8 cellular contexts compared by ENCODE assay signal in genomic region chr3:184185461-184186183, GRCh38. TPM values are rescaled to one million over a fixed set of nuclear protein-coding genes. Genes with fewer than 3 reads are reported as not detected.
A peak's percentile ranks its signal among the peaks of the same experiment; 100 is the strongest.
DNase-seq lines count a peak whose midpoint lies in the region; ATAC-seq and TF ChIP-seq lines count a peak whose summit lies in the region.

No MANE protein-coding gene starts in this region.

- peaks cover 29% of the 10 kb centered on the region for H3K4me1 ChIP-seq in CD4-positive, CD25-positive, alpha-beta regulatory T cell (ENCODE audit: control insufficient read depth, insufficient read depth, low read length, poor library complexity, severe bottlenecking)
- peaks cover 18 to 21% of the 10 kb centered on the region in 2 donors for H3K4me1 ChIP-seq in duodenal mucosa (ENCODE audit: control insufficient read depth in 1 of 2, insufficient read depth in 2 of 2, low read length in 2 of 2)

- peak overlapping the region; percentile 98 to 100 (median 100) for H3K4me3 Mint-ChIP-seq in CD4-positive, CD25-positive, alpha-beta regulatory T cell
- H3K4me3 Mint-ChIP-seq in activated CD4-positive, alpha-beta memory T cell treated with anti-CD3 and anti-CD28 coated beads, Interleukin-2, amount 10 ng/mL, durations not matched to agents 7 days and 5 days = peak overlapping the region; percentile 93

- TF ChIP-seq CTCF in lower leg skin (IDR thresholded peaks at IDR 0.05) = no peak

- H3K27ac ChIP-seq in CD4-positive, CD25-positive, alpha-beta regulatory T cell (ENCODE audit: insufficient read depth, low read length, poor library complexity, severe bottlenecking) = peak overlapping the region; percentile 74
- H3K27ac ChIP-seq in duodenal mucosa (ENCODE audit: low read depth, low read length) = peak overlapping the region; percentile 67

- H3K9me3 Mint-ChIP-seq in CD4-positive, CD25-positive, alpha-beta regulatory T cell = no peaks in the 10 kb centered on the region
- H3K9me3 Mint-ChIP-seq in activated CD4-positive, alpha-beta memory T cell treated with anti-CD3 and anti-CD28 coated beads, Interleukin-2, amount 10 ng/mL, durations not matched to agents 7 days and 5 days = no peaks in the 10 kb centered on the region

- peak; percentile 93 to 94 for ATAC-seq in CD4-positive, CD25-positive, alpha-beta regulatory T cell (ENCODE audit: low read depth in 2 of 2)
- peak; percentile 87 for ATAC-seq in GM19452 (IDR thresholded peaks at IDR 0.05; ENCODE audit: unreplicated experiment)
- peak; percentile 63 for ATAC-seq in HG03575 (IDR thresholded peaks at IDR 0.05; ENCODE audit: extremely low read depth, insufficient number of reproducible peaks, low FRiP score, unreplicated experiment)

- peaks cover 45% of the 10 kb centered on the region for H3K36me3 Mint-ChIP-seq in CD4-positive, CD25-positive, alpha-beta regulatory T cell
- H3K36me3 Mint-ChIP-seq in activated CD4-positive, alpha-beta memory T cell treated with anti-CD3 and anti-CD28 coated beads, Interleukin-2, amount 10 ng/mL, durations not matched to agents 7 days and 5 days (ENCODE audit: low read depth) = peaks cover 79% of the 10 kb centered on the region

- 2% methylated on average over 50 to 51 of the region's 55 CpGs for WGBS in lower leg skin, 2 donors

- peak overlapping the region; percentile 96 for H3K9ac ChIP-seq in duodenal mucosa (ENCODE audit: low read depth in 1 of 2, low read length in 2 of 2)

- H3K4me3 ChIP-seq in CD4-positive, CD25-positive, alpha-beta regulatory T cell (ENCODE audit: low read depth, low read length) = peak overlapping the region; percentile 88
- H3K4me3 ChIP-seq in duodenal mucosa (ENCODE audit: low read depth in 1 of 2, low read length in 2 of 2) = peak overlapping the region; percentile 98 to 99
- H3K4me3 ChIP-seq in lower leg skin (ENCODE audit: low read depth, poor library complexity, severe bottlenecking) = peak overlapping the region; percentile 77

- TF ChIP-seq POLR2A in lower leg skin (IDR thresholded peaks at IDR 0.05) = no peak

- H3K36me3 ChIP-seq in CD4-positive, CD25-positive, alpha-beta regulatory T cell (ENCODE audit: control insufficient read depth, insufficient read depth, low read length) = peaks cover 60% of the 10 kb centered on the region
- peaks cover 49 to 68% of the 10 kb centered on the region in 2 donors for H3K36me3 ChIP-seq in duodenal mucosa (ENCODE audit: control insufficient read depth in 1 of 2, insufficient read depth in 2 of 2, low read length in 2 of 2)

- no peaks in the 10 kb centered on the region for H3K27me3 ChIP-seq in CD4-positive, CD25-positive, alpha-beta regulatory T cell (ENCODE audit: control insufficient read depth, insufficient read depth, low read length)
- no peaks in the 10 kb centered on the region for H3K27me3 ChIP-seq in duodenal mucosa (ENCODE audit: control insufficient read depth in 1 of 2, insufficient read depth in 2 of 2, low read length in 2 of 2)

- no peaks in the 10 kb centered on the region for H3K9me3 ChIP-seq in CD4-positive, CD25-positive, alpha-beta regulatory T cell (ENCODE audit: control insufficient read depth in 2 of 2, low read length in 2 of 2)
- H3K9me3 ChIP-seq in duodenal mucosa (ENCODE audit: control insufficient read depth in 1 of 2, low read length in 2 of 2) = no peaks in the 10 kb centered on the region

- intact Hi-C loops in lower leg skin (cut with DNase I; ENCODE audit: low total_unique reads) = no loop called here

- peak overlapping the region; percentile 96 to 98 (median 98) for H3K27ac Mint-ChIP-seq in CD4-positive, CD25-positive, alpha-beta regulatory T cell
- H3K27ac Mint-ChIP-seq in activated CD4-positive, alpha-beta memory T cell treated with anti-CD3 and anti-CD28 coated beads, Interleukin-2, amount 10 ng/mL, durations not matched to agents 7 days and 5 days = peak overlapping the region; percentile 88

- H3K4me1 Mint-ChIP-seq in CD4-positive, CD25-positive, alpha-beta regulatory T cell = peaks cover 4 to 51% (median 38%) of the 10 kb centered on the region in 4 donors
- peaks cover 36% of the 10 kb centered on the region for H3K4me1 Mint-ChIP-seq in activated CD4-positive, alpha-beta memory T cell treated with anti-CD3 and anti-CD28 coated beads, Interleukin-2, amount 10 ng/mL, durations not matched to agents 7 days and 5 days

- peak; percentile 99 to 100 (median 100) for DNase-seq in CD4-positive, CD25-positive, alpha-beta regulatory T cell
- peak; percentile 100 for DNase-seq in NCI-H82 (lab: John Stamatoyannopoulos, UW)
- DNase-seq in activated CD4-positive, alpha-beta memory T cell treated with anti-CD3 and anti-CD28 coated beads, Interleukin-2, amount 10 ng/mL, durations not matched to agents 7 days and 5 days = peak; percentile 99
- peak; percentile 99 to 100 for DNase-seq in lower leg skin (ENCODE audit: low spot score in 2 of 2)
- DNase-seq in stimulated activated CD4-positive, alpha-beta T cell treated with anti-CD3 and anti-CD28 coated beads, Interleukin-4, amount 100 ng/mL, for 4 hours = peak; percentile 99

- CTCF ChIA-PET in activated CD4-positive, alpha-beta memory T cell treated with anti-CD3 and anti-CD28 coated beads, Interleukin-2, amount 10 ng/mL, durations not matched to agents 7 days and 5 days (lab: Charles Lee) = interaction anchor here (0.6 to 1.9 kb wide), 7 partner anchors 9 to 168 kb away, joined by 3 to 8 read pairs (median 4); partner anchors contain the start of genes ABCC5, AP2M1, DVL3 and EEF1AKMT4

- H3K27me3 Mint-ChIP-seq in CD4-positive, CD25-positive, alpha-beta regulatory T cell = no peaks in the 10 kb centered on the region
- no peaks in the 10 kb centered on the region for H3K27me3 Mint-ChIP-seq in activated CD4-positive, alpha-beta memory T cell treated with anti-CD3 and anti-CD28 coated beads, Interleukin-2, amount 10 ng/mL, durations not matched to agents 7 days and 5 days

- POLR2A ChIA-PET in activated CD4-positive, alpha-beta memory T cell treated with anti-CD3 and anti-CD28 coated beads, Interleukin-2, amount 10 ng/mL, durations not matched to agents 7 days and 5 days (lab: Charles Lee) = interaction anchor here (0.8 to 2.3 kb wide), 8 partner anchors 9 to 61 kb away, joined by 3 to 36 read pairs (median 5); partner anchors contain the start of genes AP2M1 and DVL3

RNA-seq across cellular contexts. Expression of gene ABCF3, which starts 0.4 kb away (rescaled TPM):
- total RNA-seq in CD4-positive, CD25-positive, alpha-beta regulatory T cell = 128 TPM
- polyA plus RNA-seq in CD4-positive, CD25-positive, alpha-beta regulatory T cell = 10 to 100 TPM; 38.6 to 51.4 (median 40.5) TPM
- 10 to 100 TPM; 53.7 to 60.1 TPM for total RNA-seq in activated CD4-positive, alpha-beta memory T cell treated with anti-CD3 and anti-CD28 coated beads, Interleukin-2, amount 10 ng/mL, durations not matched to agents 7 days and 5 days
- 10 to 100 TPM; 47.6 to 62.9 (median 53.6) TPM for total RNA-seq in lower leg skin

RNA-seq across cellular contexts. Expression of gene AP2M1, which starts 11.0 kb away (rescaled TPM):
- 150 TPM for total RNA-seq in CD4-positive, CD25-positive, alpha-beta regulatory T cell
- polyA plus RNA-seq in CD4-positive, CD25-positive, alpha-beta regulatory T cell = 100 to 1,000 TPM; 232 to 294 (median 248) TPM
- 100 to 1,000 TPM; 206 to 218 TPM for total RNA-seq in activated CD4-positive, alpha-beta memory T cell treated with anti-CD3 and anti-CD28 coated beads, Interleukin-2, amount 10 ng/mL, durations not matched to agents 7 days and 5 days
- 100 to 1,000 TPM; 109 to 168 (median 122) TPM for total RNA-seq in lower leg skin

RNA-seq across cellular contexts. Expression of gene DVL3, which starts 30.4 kb away (rescaled TPM):
- 36.2 TPM for total RNA-seq in CD4-positive, CD25-positive, alpha-beta regulatory T cell
- polyA plus RNA-seq in CD4-positive, CD25-positive, alpha-beta regulatory T cell = 10 to 100 TPM in 1 of 4 donors, 1 to 10 TPM in 3; 4.1 to 11.0 (median 5.9) TPM
- 10 to 100 TPM; 33.2 to 40.7 TPM for total RNA-seq in activated CD4-positive, alpha-beta memory T cell treated with anti-CD3 and anti-CD28 coated beads, Interleukin-2, amount 10 ng/mL, durations not matched to agents 7 days and 5 days
- 10 to 100 TPM; 37.9 to 81.9 (median 42.4) TPM for total RNA-seq in lower leg skin

RNA-seq across cellular contexts. Expression of gene VWA5B2, which starts 43.8 kb away (rescaled TPM):
- not detected for total RNA-seq in CD4-positive, CD25-positive, alpha-beta regulatory T cell
- polyA plus RNA-seq in CD4-positive, CD25-positive, alpha-beta regulatory T cell = under 1 TPM in 1 of 4 donors, not detected in 3; 0.74 TPM
- total RNA-seq in activated CD4-positive, alpha-beta memory T cell treated with anti-CD3 and anti-CD28 coated beads, Interleukin-2, amount 10 ng/mL, durations not matched to agents 7 days and 5 days = not detected
- not detected for total RNA-seq in lower leg skin

RNA-seq across cellular contexts. Expression of gene EIF2B5, which starts 50.5 kb away (rescaled TPM):
- 51.0 TPM for total RNA-seq in CD4-positive, CD25-positive, alpha-beta regulatory T cell
- 10 to 100 TPM; 50.6 to 60.1 (median 55.3) TPM for polyA plus RNA-seq in CD4-positive, CD25-positive, alpha-beta regulatory T cell
- 10 to 100 TPM; 45.9 to 47.8 TPM for total RNA-seq in activated CD4-positive, alpha-beta memory T cell treated with anti-CD3 and anti-CD28 coated beads, Interleukin-2, amount 10 ng/mL, durations not matched to agents 7 days and 5 days
- 10 to 100 TPM; 36.5 to 52.5 (median 40.1) TPM for total RNA-seq in lower leg skin

Comparison
In these comparisons a context has a peak if more than half of its experiments do, and no peak if none do; other contexts are left out.
1. Peak in every context shown above with its lines: DNase-seq, ATAC-seq, H3K4me3 ChIP-seq and H3K27ac ChIP-seq.